8 cellular contexts compared by ENCODE assay signal in the genomic region with DNA sequence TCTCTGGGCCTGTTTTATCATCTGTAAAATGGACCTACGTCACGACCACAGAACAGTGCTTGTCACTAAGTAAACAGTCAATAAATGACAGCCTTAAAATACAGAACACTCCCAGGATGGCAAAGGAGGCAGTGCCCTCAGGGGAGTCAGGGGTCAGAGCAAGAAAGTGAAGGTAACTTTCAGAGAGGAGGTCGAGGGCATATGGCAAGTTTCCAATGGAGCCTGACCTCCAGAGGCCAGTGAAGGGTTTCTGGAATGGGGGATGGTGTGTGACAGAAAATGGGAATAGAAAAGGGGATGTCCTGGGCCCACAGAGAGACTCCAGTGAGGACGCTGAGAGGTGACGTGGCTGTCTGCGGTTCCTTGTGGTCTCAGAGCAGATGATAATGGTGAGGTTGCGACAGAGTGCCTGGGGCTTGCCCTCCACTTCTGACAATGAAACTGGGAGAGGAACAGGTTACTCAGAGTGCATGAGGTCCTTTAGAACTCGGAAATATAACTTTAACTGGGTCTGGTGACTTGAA.
DNase-seq lines count a peak whose midpoint lies in the region; ATAC-seq and TF ChIP-seq lines count a peak whose summit lies in the region.

No MANE protein-coding gene starts in this region.

- no peak overlapping the region for H3K4me3 ChIP-seq in HL-60 (replicated peaks; ENCODE audit: insufficient read depth, low read length)
- H3K4me3 ChIP-seq in transverse colon: no peak overlapping the region

- H3K27me3 Mint-ChIP-seq in CD4-positive, alpha-beta T cell: no peaks in the 10 kb centered on the region

- CTCF ChIA-PET in CD4-positive, alpha-beta T cell (lab: Charles Lee): interaction anchor here (0.6 to 1.5 kb wide), 3 partner anchors 17 to 357 kb away, joined by 3 read pairs; no protein-coding TSS in a partner anchor

- peak overlapping the region; percentile 78 for H3K27ac Mint-ChIP-seq in CD4-positive, alpha-beta T cell

- 40 to 54% methylated on average over 5 to 8 of the region's 8 CpGs for WGBS in transverse colon (ENCODE audit: low coverage in 1 of 2), 2 donors

- peaks cover 0 to 1% (median 0%) of the 10 kb centered on the region in 4 donors for H3K4me1 ChIP-seq in transverse colon

- TF ChIP-seq POLR2A in transverse colon (IDR thresholded peaks at IDR 0.05): no peak

- ATAC-seq in CD4-positive, alpha-beta T cell (ENCODE audit: poor library complexity): peak; percentile 82
- ATAC-seq in GM21381 (IDR thresholded peaks at IDR 0.05; ENCODE audit: unreplicated experiment) (peak; percentile 80), left colon (peak; percentile 70)

- H3K27ac ChIP-seq in CD4-positive, alpha-beta T cell (ENCODE audit: low read depth, low read length): no peak overlapping the region
- H3K27ac ChIP-seq in HL-60 (replicated peaks) (peak overlapping the region; percentile 31), transverse colon (peak overlapping the region in 1 of 4 donors; percentile 0)

- TF ChIP-seq EP300 in transverse colon (IDR thresholded peaks at IDR 0.05; ENCODE audit: low read depth): no peak

- H3K36me3 ChIP-seq in transverse colon: no peaks in the 10 kb centered on the region

- POLR2A ChIA-PET in CD4-positive, alpha-beta T cell (lab: Charles Lee): no interaction called here

- TF ChIP-seq CTCF in CD4-positive, alpha-beta T cell (IDR thresholded peaks at IDR 0.05): no peak
- TF ChIP-seq CTCF in HL-60 (IDR thresholded peaks at IDR 0.05; ENCODE audit: insufficient read depth, low read length) (no peak), transverse colon (IDR thresholded peaks at IDR 0.05) (no peak)

- peaks cover 36% of the 10 kb centered on the region for H3K4me1 Mint-ChIP-seq in CD4-positive, alpha-beta T cell (ENCODE audit: low read depth)

- no peaks in the 10 kb centered on the region for H3K27me3 ChIP-seq in CD4-positive, alpha-beta T cell (ENCODE audit: control insufficient read depth, insufficient read depth, low read length)
- no peaks in the 10 kb centered on the region for H3K27me3 ChIP-seq in HL-60 (ENCODE audit: insufficient read depth, poor library complexity, severe bottlenecking)
- H3K27me3 ChIP-seq in transverse colon: no peaks in the 10 kb centered on the region

- intact Hi-C loops in CD4-positive, alpha-beta T cell (cut with DNase I, micrococcal nuclease): no loop called here
- intact Hi-C loops in left colon (cut with DNase I, micrococcal nuclease) (no loop called here), transverse colon (cut with DNase I; ENCODE audit: low total_unique reads) (no loop called here)

- H3K4me3 Mint-ChIP-seq in CD4-positive, alpha-beta T cell: peak overlapping the region; percentile 13

- no peaks in the 10 kb centered on the region for H3K9me3 ChIP-seq in CD4-positive, alpha-beta T cell (ENCODE audit: control insufficient read depth, low read length)
- peaks cover 0 to 3% of the 10 kb centered on the region in 2 donors for H3K9me3 ChIP-seq in transverse colon

- H3K9me3 Mint-ChIP-seq in CD4-positive, alpha-beta T cell: no peaks in the 10 kb centered on the region

- DNase-seq in CD4-positive, alpha-beta T cell: peak in 7 of 10 experiments; percentile 8 to 57 (median 19)
- peak; percentile 97 to 99 for DNase-seq in HL-60 (ENCODE audit: low read depth in 1 of 2, low spot score in 1 of 2)
- DNase-seq in activated CD4-positive, alpha-beta T cell treated with anti-CD3 and anti-CD28 coated beads, Interleukin-2, amount 50 U/mL, for 48 hours: peak; percentile 70 to 78
- peak; percentile 37 to 60 for DNase-seq in left colon
- peak; percentile 70 for DNase-seq in transverse colon
- no peak for DNase-seq in mesenteric fat pad (ENCODE audit: low spot score)
- no peak for DNase-seq in HK-2 (ENCODE audit: unreplicated experiment)

- H3K36me3 Mint-ChIP-seq in CD4-positive, alpha-beta T cell (ENCODE audit: low read depth): peaks cover 5% of the 10 kb centered on the region

- in situ Hi-C loops in transverse colon (cut with MboI; ENCODE audit: low pct_ligation_motif_present in 1 of 4, low pct_unique_long_range_greater_than_20kb in 1 of 4, low sequenced_read_pairs in 3 of 4): no loop called here

Comparison
In these comparisons a context has a peak if more than half of its experiments do, and no peak if none do; other contexts are left out.
1. DNase-seq: peak in CD4-positive, alpha-beta T cell (7 of 10), HL-60 (2 of 2), activated CD4-positive, alpha-beta T cell treated with anti-CD3 and anti-CD28 coated beads, Interleukin-2, amount 50 U/mL, for 48 hours (2 of 2), left colon (2 of 2) and transverse colon (single experiment); none in mesenteric fat pad (single experiment) and HK-2 (single experiment).
2. Peak in every context shown above with its lines, with median percentiles within 50 percentile points of each other: ATAC-seq.